Comparison of ENCODE assay signal across 24 cellular contexts in the genomic region with DNA sequence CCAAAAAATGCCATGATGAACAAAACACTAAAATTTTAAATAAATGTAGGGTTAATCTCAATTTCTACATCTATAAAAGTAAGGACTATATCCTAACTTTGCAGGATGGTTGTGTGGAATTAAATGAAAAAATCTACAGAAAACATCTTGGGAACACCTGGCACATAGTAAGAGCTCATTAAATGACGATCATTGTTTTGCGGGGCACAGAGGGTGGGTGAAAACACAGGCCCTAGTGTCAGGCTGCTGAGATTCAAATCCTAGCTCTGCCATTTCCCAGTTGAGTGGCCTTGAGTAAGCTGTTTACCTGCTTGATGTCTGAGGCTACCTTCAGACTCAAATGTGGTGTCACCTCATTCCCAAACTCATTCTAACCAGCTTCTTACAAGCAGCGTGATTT. TPM values are rescaled to one million over a fixed set of nuclear protein-coding genes. Genes with fewer than 3 reads are reported as not detected.
DNase-seq lines count a peak whose midpoint lies in the region; ATAC-seq and TF ChIP-seq lines count a peak whose summit lies in the region.
"Had no signal": no experiment of that assay in that cellular context is flagged by ENCODE, and none has a peak within 500 bp of the region (broad histone marks: within the 10 kb centered on the region; RNA-seq: fewer than 3 reads in every experiment).

No MANE protein-coding gene starts in this region.

- H3K36me3 ChIP-seq in OCI-LY7 (ENCODE audit: insufficient read depth, low read length) (no peaks in the 10 kb centered on the region), osteoblast (ENCODE audit: insufficient read depth, low read length) (no peaks in the 10 kb centered on the region), transverse colon (no peaks in the 10 kb centered on the region)
- H3K36me3 ChIP-seq: BE2C, Peyer's patch had no signal

- H2AFZ ChIP-seq in OCI-LY7 (ENCODE audit: low read length) (peak overlapping the region; percentile 71; the same call in 1 of the 2 replicates), osteoblast (ENCODE audit: low read length) (no peak overlapping the region)

- TF ChIP-seq CTCF in OCI-LY7 (conservative IDR thresholded peaks at IDR 0.05; ENCODE audit: low read length) (no peak), dorsolateral prefrontal cortex (IDR thresholded peaks at IDR 0.05 in 54 of 56, conservative IDR thresholded peaks at IDR 0.05 in 2 of 56; ENCODE audit: low read depth in 1 of 56, partially characterized antibody in 56 of 56) (no peak), osteoblast (IDR thresholded peaks at IDR 0.05; ENCODE audit: extremely low read depth, low read depth, low read length) (no peak), transverse colon (IDR thresholded peaks at IDR 0.05) (no peak), glutamatergic neuron (IDR thresholded peaks at IDR 0.05; ENCODE audit: partially characterized antibody, unreplicated experiment) (no peak)

- DNase-seq in OCI-LY7 (ENCODE audit: low spot score): no peak
- no peak for DNase-seq in dorsolateral prefrontal cortex
- DNase-seq in osteoblast (ENCODE audit: insufficient read length, low spot score, missing footprints): no peak
- no peak for DNase-seq in transverse colon
- no peak for DNase-seq in cortex of kidney (lab: John Stamatoyannopoulos, UW)
- no peak for DNase-seq in glutamatergic neuron
- DNase-seq: activated CD4-positive, alpha-beta T cell treated with anti-CD3 and anti-CD28 coated beads for 1 hour; activated CD8-positive, alpha-beta memory T cell treated with anti-CD3 and anti-CD28 coated beads, Interleukin-2, amount 10 ng/mL, durations not matched to agents 7 days and 5 days; BE2C; HFFc6; hippocampal formation; kidney; NCI-H1105; NCI-H2171; NCI-H82; Peyer's patch; stimulated activated CD4-positive, alpha-beta T cell treated with anti-CD3 and anti-CD28 coated beads, Interleukin-15, amount 100 ng/mL, for 24 hours had no signal

- H3K27me3 ChIP-seq in dorsolateral prefrontal cortex: no peaks in the 10 kb centered on the region
- no peaks in the 10 kb centered on the region for H3K27me3 ChIP-seq in osteoblast (ENCODE audit: insufficient read depth, low read length)
- no peaks in the 10 kb centered on the region for H3K27me3 ChIP-seq in transverse colon
- H3K27me3 ChIP-seq: Peyer's patch had no signal

- H4K20me1 ChIP-seq in OCI-LY7 (ENCODE audit: insufficient read depth, low read length) (no peaks in the 10 kb centered on the region), osteoblast (ENCODE audit: insufficient read depth, low read length) (no peaks in the 10 kb centered on the region)

- H3K27ac Mint-ChIP-seq in glutamatergic neuron (ENCODE audit: unreplicated experiment): no peak overlapping the region
- H3K27ac Mint-ChIP-seq: activated CD8-positive, alpha-beta memory T cell treated with anti-CD3 and anti-CD28 coated beads, Interleukin-2, amount 10 ng/mL, durations not matched to agents 7 days and 5 days; activated T-helper 17 cell treated with anti-CD3 and anti-CD28 coated beads, Interleukin-2, amount 50 U/mL, for 72 hours; stimulated activated effector memory CD8-positive, alpha-beta T cell treated with anti-CD3 and anti-CD28 coated beads, Interleukin-12 subunit alpha, Interleukin-12 subunit beta, amount 100 ng/mL, for 72 hours had no signal

- no peaks in the 10 kb centered on the region for H3K4me1 Mint-ChIP-seq in glutamatergic neuron (ENCODE audit: low read depth, unreplicated experiment)
- H3K4me1 Mint-ChIP-seq: activated CD8-positive, alpha-beta memory T cell treated with anti-CD3 and anti-CD28 coated beads, Interleukin-2, amount 10 ng/mL, durations not matched to agents 7 days and 5 days; activated T-helper 17 cell treated with anti-CD3 and anti-CD28 coated beads, Interleukin-2, amount 50 U/mL, for 72 hours; stimulated activated effector memory CD8-positive, alpha-beta T cell treated with anti-CD3 and anti-CD28 coated beads, Interleukin-12 subunit alpha, Interleukin-12 subunit beta, amount 100 ng/mL, for 72 hours had no signal

- peaks cover 2% of the 10 kb centered on the region for H3K27me3 Mint-ChIP-seq in glutamatergic neuron (ENCODE audit: unreplicated experiment)

- intact Hi-C loops in OCI-LY7 (cut with micrococcal nuclease; ENCODE audit: unreplicated experiment) (loop anchor here (2.0 kb wide), 2 partner anchors 36 to 68 kb away; a partner anchor contains a TSS), dorsolateral prefrontal cortex (cut with DNase I) (loop anchor here in 1 of 2 donors (2.0 kb wide), 1 partner anchor 24 kb away; no protein-coding TSS in a partner anchor), transverse colon (cut with DNase I; ENCODE audit: low total_unique reads) (no loop called here)

- ATAC-seq in GM19463 (IDR thresholded peaks at IDR 0.05; ENCODE audit: unreplicated experiment): no peak
- ATAC-seq: activated CD8-positive, alpha-beta memory T cell treated with anti-CD3 and anti-CD28 coated beads, Interleukin-2, amount 10 ng/mL, durations not matched to agents 7 days and 5 days; activated T-helper 17 cell treated with anti-CD3 and anti-CD28 coated beads, Interleukin-2, amount 50 U/mL, for 72 hours; stimulated activated effector memory CD8-positive, alpha-beta T cell treated with anti-CD3 and anti-CD28 coated beads, Interleukin-12 subunit alpha, Interleukin-12 subunit beta, amount 100 ng/mL, for 72 hours had no signal

- H3K4me2 ChIP-seq in OCI-LY7 (ENCODE audit: low read length) (peak overlapping the region; percentile 68), osteoblast (ENCODE audit: insufficient read depth, low read length) (no peak overlapping the region)

- no peak for TF ChIP-seq POLR2A in transverse colon (IDR thresholded peaks at IDR 0.05)

- H3K9me3 Mint-ChIP-seq in glutamatergic neuron (ENCODE audit: unreplicated experiment): peaks cover 9% of the 10 kb centered on the region
- H3K9me3 Mint-ChIP-seq: activated T-helper 17 cell treated with anti-CD3 and anti-CD28 coated beads, Interleukin-2, amount 50 U/mL, for 72 hours had no signal

- no TSS peak for BruUV-seq in OCI-LY7 (replicated peaks; lab: Mats Ljungman, UMichigan)

- H3K4me1 ChIP-seq in OCI-LY7 (ENCODE audit: insufficient read depth, low read length, poor library complexity, severe bottlenecking): peaks cover 32% of the 10 kb centered on the region
- H3K4me1 ChIP-seq in osteoblast (ENCODE audit: insufficient read depth, low read length): peaks cover 15% of the 10 kb centered on the region
- peaks cover 12 to 45% (median 36%) of the 10 kb centered on the region in 4 donors for H3K4me1 ChIP-seq in transverse colon
- H3K4me1 ChIP-seq: BE2C had no signal

- CTCF ChIA-PET in OCI-LY7 (lab: Charles Lee; ENCODE audit: unreplicated experiment): no interaction called here

- TF ChIP-seq EP300 in transverse colon (IDR thresholded peaks at IDR 0.05; ENCODE audit: low read depth): no peak

- peaks cover 6% of the 10 kb centered on the region for H3K36me3 Mint-ChIP-seq in glutamatergic neuron (ENCODE audit: unreplicated experiment)
- H3K36me3 Mint-ChIP-seq: activated CD8-positive, alpha-beta memory T cell treated with anti-CD3 and anti-CD28 coated beads, Interleukin-2, amount 10 ng/mL, durations not matched to agents 7 days and 5 days; stimulated activated effector memory CD8-positive, alpha-beta T cell treated with anti-CD3 and anti-CD28 coated beads, Interleukin-12 subunit alpha, Interleukin-12 subunit beta, amount 100 ng/mL, for 72 hours had no signal

- H3K4me3 ChIP-seq in OCI-LY7 (ENCODE audit: low read depth, low read length, poor library complexity, severe bottlenecking) (no peak overlapping the region), dorsolateral prefrontal cortex (no peak overlapping the region), osteoblast (ENCODE audit: insufficient read depth, low read length) (no peak overlapping the region), transverse colon (no peak overlapping the region)
- H3K4me3 ChIP-seq: Peyer's patch had no signal

- peaks cover 13% of the 10 kb centered on the region; the same call in 1 of the 2 replicates for H3K9me3 ChIP-seq in OCI-LY7 (ENCODE audit: low read length)
- H3K9me3 ChIP-seq in osteoblast (ENCODE audit: low read depth, low read length): peaks cover 2% of the 10 kb centered on the region
- H3K9me3 ChIP-seq in transverse colon: peaks cover 0 to 5% of the 10 kb centered on the region in 2 donors
- H3K9me3 ChIP-seq: BE2C, Peyer's patch had no signal

- H3K79me2 ChIP-seq in OCI-LY7 (ENCODE audit: insufficient read depth, low read depth, low read length): no peaks in the 10 kb centered on the region
- no peaks in the 10 kb centered on the region for H3K79me2 ChIP-seq in osteoblast (ENCODE audit: insufficient read depth, low read length)

- H3K27ac ChIP-seq in OCI-LY7 (ENCODE audit: low read depth, low read length, poor library complexity, severe bottlenecking) (peak overlapping the region; percentile 79), dorsolateral prefrontal cortex (peak overlapping the region in 47 of 59 donors; percentile 2 to 100 (median 94)), osteoblast (ENCODE audit: low read depth, low read length) (peak overlapping the region; percentile 97), transverse colon (peak overlapping the region; percentile 76 to 88 (median 80))

- in situ Hi-C loops in transverse colon (cut with MboI; ENCODE audit: low pct_ligation_motif_present in 1 of 4, low pct_unique_long_range_greater_than_20kb in 1 of 4, low sequenced_read_pairs in 3 of 4): loop anchor here in 1 of 4 donors (10.0 kb wide), 1 partner anchor 128 kb away; no protein-coding TSS in a partner anchor

- WGBS in transverse colon (ENCODE audit: low coverage in 1 of 2), 2 donors: 75 to 88% methylated on average over 3 of the region's 3 CpGs

- POLR2A ChIA-PET in OCI-LY7 (lab: Charles Lee): interaction anchor here (0.6 to 1.4 kb wide), 4 partner anchors 17 to 908 kb away, joined by 3 to 4 read pairs (median 3); no protein-coding TSS in a partner anchor

- no peaks in the 10 kb centered on the region for H3K9me2 ChIP-seq in OCI-LY7 (ENCODE audit: insufficient read depth, low read length)

- H3K4me3 Mint-ChIP-seq in glutamatergic neuron (ENCODE audit: unreplicated experiment): no peak overlapping the region
- H3K4me3 Mint-ChIP-seq: activated CD8-positive, alpha-beta memory T cell treated with anti-CD3 and anti-CD28 coated beads, Interleukin-2, amount 10 ng/mL, durations not matched to agents 7 days and 5 days; activated T-helper 17 cell treated with anti-CD3 and anti-CD28 coated beads, Interleukin-2, amount 50 U/mL, for 72 hours; stimulated activated effector memory CD8-positive, alpha-beta T cell treated with anti-CD3 and anti-CD28 coated beads, Interleukin-12 subunit alpha, Interleukin-12 subunit beta, amount 100 ng/mL, for 72 hours had no signal

RNA-seq across cellular contexts. Expression of a gene that starts 35.6 kb away (rescaled TPM):
- total RNA-seq in OCI-LY7 (2014; rRNA removed; shearing (Covaris generic)): 0.06 TPM in 1 of 2 replicates, not detected in the other
- not detected in 2 replicates for total RNA-seq in OCI-LY7 (2022)
- total RNA-seq in dorsolateral prefrontal cortex: 10 to 100 TPM in 1 of 120 experiments, 1 to 10 TPM in 86, under 1 TPM in 19, not detected in 14; 0.33 to 16.6 (median 2.3) TPM
- total RNA-seq in osteoblast: not detected in 2 replicates
- not detected for total RNA-seq in transverse colon
- total RNA-seq in glutamatergic neuron (ENCODE audit: unreplicated experiment): 0.98 TPM
- total RNA-seq: activated CD8-positive, alpha-beta memory T cell treated with anti-CD3 and anti-CD28 coated beads, Interleukin-2, amount 10 ng/mL, durations not matched to agents 7 days and 5 days; activated T-helper 17 cell treated with anti-CD3 and anti-CD28 coated beads, Interleukin-2, amount 50 U/mL, for 72 hours; HFFc6; HT1080; LHCN-M2; mesenteric fat pad; Peyer's patch; pulmonary artery endothelial cell had no signal
